Comparison of ENCODE assay signal across 30 cellular contexts in genomic region chr11:60206616-60207015, GRCh38. TPM values are rescaled to one million over a fixed set of nuclear protein-coding genes. Genes with fewer than 3 reads are reported as not detected.
DNase-seq lines count a peak whose midpoint lies in the region; ATAC-seq, FAIRE-seq and TF ChIP-seq lines count a peak whose summit lies in the region.
"Had no signal": no experiment of that assay in that cellular context is flagged by ENCODE, and none has a peak within 500 bp of the region (broad histone marks: within the 10 kb centered on the region; RNA-seq: fewer than 3 reads in every experiment).

No MANE protein-coding gene starts in this region.

- H3K4me3 ChIP-seq in body of pancreas, result no peak overlapping the region
- H3K4me3 ChIP-seq: GM23248, right lobe of liver, SJSA1, testis, uterus had no signal

- TF ChIP-seq CTCF in activated CD8-positive, alpha-beta T cell treated with anti-CD3 and anti-CD28 coated beads for 36 hours (IDR thresholded peaks at IDR 0.05), result no peak
- TF ChIP-seq CTCF in activated B cell treated with CpG ODN at 0.5 μM for 24 hours (IDR thresholded peaks at IDR 0.05) (no peak), body of pancreas (IDR thresholded peaks at IDR 0.05) (no peak)

- H3K27ac Mint-ChIP-seq in activated CD8-positive, alpha-beta T cell treated with anti-CD3 and anti-CD28 coated beads for 36 hours, result peak overlapping the region; percentile 5
- H3K27ac Mint-ChIP-seq in activated CD8-positive, alpha-beta T cell treated with anti-CD3 and anti-CD28 coated beads, Interleukin-2, amount 10 ng/mL, durations not matched to agents 7 days and 5 days, result no peak overlapping the region
- no peak overlapping the region for H3K27ac Mint-ChIP-seq in activated B cell treated with CpG ODN at 0.5 μM for 24 hours
- H3K27ac Mint-ChIP-seq in stimulated activated memory B cell treated with anti-CD40 and anti-IgM and Interleukin-4, amounts not matched to agents 10 μg/mL and 1 μg/mL and 100 μg/mL, for 72 hours, result no peak overlapping the region
- H3K27ac Mint-ChIP-seq: activated T-helper 2 cell treated with anti-CD3 and anti-CD28 coated beads, Interferon-gamma antibody, Interleukin-2, Interleukin-4, amounts not matched to agents 10 μg/mL and 5 μg/mL and 100 μg/mL, durations not matched to agents 14 hours and 24 hours and 36 hours; CD8-positive, alpha-beta T cell; immature natural killer cell; memory B cell had no signal

- ATAC-seq in activated CD8-positive, alpha-beta T cell treated with anti-CD3 and anti-CD28 coated beads for 36 hours, result peak; percentile 82
- ATAC-seq in activated CD8-positive, alpha-beta T cell treated with anti-CD3 and anti-CD28 coated beads, Interleukin-2, amount 10 ng/mL, durations not matched to agents 7 days and 5 days, result no peak
- ATAC-seq in activated B cell treated with CpG ODN at 0.5 μM for 24 hours (ENCODE audit: low read depth), result peak; percentile 57
- peak; percentile 81 for ATAC-seq in stimulated activated memory B cell treated with anti-CD40 and anti-IgM and Interleukin-4, amounts not matched to agents 10 μg/mL and 1 μg/mL and 100 μg/mL, for 72 hours
- ATAC-seq in body of pancreas, result no peak
- ATAC-seq: CD8-positive, alpha-beta T cell; HepG2; right lobe of liver had no signal

- CTCF ChIA-PET in activated CD8-positive, alpha-beta T cell treated with anti-CD3 and anti-CD28 coated beads for 36 hours (lab: Charles Lee), result no interaction called here
- CTCF ChIA-PET in activated CD8-positive, alpha-beta T cell treated with anti-CD3 and anti-CD28 coated beads, Interleukin-2, amount 10 ng/mL, durations not matched to agents 7 days and 5 days (lab: Charles Lee), result no interaction called here
- CTCF ChIA-PET in activated B cell treated with CpG ODN at 0.5 μM for 24 hours (lab: Charles Lee), result no interaction called here

- no peaks in the 10 kb centered on the region for H3K36me3 ChIP-seq in body of pancreas (replicated peaks in 1 of 2; ENCODE audit: insufficient read depth in 1 of 2, low read depth in 2 of 2)
- H3K36me3 ChIP-seq: right lobe of liver, SJSA1, uterus had no signal

- intact Hi-C loops in activated CD8-positive, alpha-beta T cell treated with anti-CD3 and anti-CD28 coated beads for 36 hours (cut with micrococcal nuclease), result no loop called here
- intact Hi-C loops in activated B cell treated with CpG ODN at 0.5 μM for 24 hours (cut with micrococcal nuclease), result no loop called here
- intact Hi-C loops in body of pancreas (cut with DNase I), result no loop called here

- peak; percentile 32 for DNase-seq in activated CD8-positive, alpha-beta T cell treated with anti-CD3 and anti-CD28 coated beads for 36 hours
- DNase-seq in activated CD8-positive, alpha-beta T cell treated with anti-CD3 and anti-CD28 coated beads, Interleukin-2, amount 10 ng/mL, durations not matched to agents 7 days and 5 days, result no peak
- DNase-seq in GM12892 (ENCODE audit: insufficient read length) (no peak), activated B cell treated with CpG ODN at 0.5 μM for 24 hours (no peak), body of pancreas (no peak), NCI-H526 treated with DMSO at 0.1 percent for 48 hours (lab: John Stamatoyannopoulos, UW) (no peak)
- no peak for DNase-seq in activated naive CD4-positive, alpha-beta T cell treated with Interleukin-2 at 50 U/mL for 16 hours
- DNase-seq: CD8-positive, alpha-beta T cell; cerebellar nuclear complex; DMS 273 treated with DMSO at 0.1 percent for 48 hours; GM23248; hypothalamus; immature natural killer cell; Karpas-422; NCI-H1436; NCI-H345; NCI-H774; right lobe of liver; RPMI8226; stimulated activated CD4-positive, alpha-beta T cell treated with anti-CD3 and anti-CD28 coated beads, Interleukin-4, amount 100 ng/mL, for 1 hour; stimulated activated naive CD4-positive, alpha-beta T cell; testis; uterus had no signal

- no peaks in the 10 kb centered on the region for H3K9me3 ChIP-seq in body of pancreas
- H3K9me3 ChIP-seq: right lobe of liver, SJSA1, testis, uterus had no signal

- no peak overlapping the region for H3K27ac ChIP-seq in body of pancreas
- H3K27ac ChIP-seq: GM23248, right lobe of liver, SJSA1, testis, uterus had no signal

- POLR2A ChIA-PET in activated CD8-positive, alpha-beta T cell treated with anti-CD3 and anti-CD28 coated beads for 36 hours (lab: Charles Lee), result no interaction called here
- POLR2A ChIA-PET in activated CD8-positive, alpha-beta T cell treated with anti-CD3 and anti-CD28 coated beads, Interleukin-2, amount 10 ng/mL, durations not matched to agents 7 days and 5 days (lab: Charles Lee), result no interaction called here
- POLR2A ChIA-PET in activated B cell treated with CpG ODN at 0.5 μM for 24 hours (lab: Charles Lee), result no interaction called here

- TF ChIP-seq POLR2A in GM12892 (IDR thresholded peaks at IDR 0.05; ENCODE audit: low read depth, low read length) (no peak), body of pancreas (IDR thresholded peaks at IDR 0.05) (no peak)

- H3K27me3 ChIP-seq in body of pancreas, result no peaks in the 10 kb centered on the region
- H3K27me3 ChIP-seq: right lobe of liver, testis, uterus had no signal

- no peaks in the 10 kb centered on the region for H3K4me1 ChIP-seq in body of pancreas
- H3K4me1 ChIP-seq: right lobe of liver, SJSA1, testis, uterus had no signal

- peak; percentile 94 for FAIRE-seq in GM12892 (lab: Jason Lieb, UNC)
- FAIRE-seq: A204.1, HepG2 had no signal

- H3K27me3 Mint-ChIP-seq in activated CD8-positive, alpha-beta T cell treated with anti-CD3 and anti-CD28 coated beads for 36 hours, result peaks cover 22% of the 10 kb centered on the region
- peaks cover 5% of the 10 kb centered on the region for H3K27me3 Mint-ChIP-seq in activated CD8-positive, alpha-beta T cell treated with anti-CD3 and anti-CD28 coated beads, Interleukin-2, amount 10 ng/mL, durations not matched to agents 7 days and 5 days (ENCODE audit: low read depth)
- no peaks in the 10 kb centered on the region for H3K27me3 Mint-ChIP-seq in activated B cell treated with CpG ODN at 0.5 μM for 24 hours
- no peaks in the 10 kb centered on the region for H3K27me3 Mint-ChIP-seq in stimulated activated memory B cell treated with anti-CD40 and anti-IgM and Interleukin-4, amounts not matched to agents 10 μg/mL and 1 μg/mL and 100 μg/mL, for 72 hours

- no peaks in the 10 kb centered on the region for H3K36me3 Mint-ChIP-seq in activated CD8-positive, alpha-beta T cell treated with anti-CD3 and anti-CD28 coated beads for 36 hours (ENCODE audit: low read depth)
- H3K36me3 Mint-ChIP-seq in activated CD8-positive, alpha-beta T cell treated with anti-CD3 and anti-CD28 coated beads, Interleukin-2, amount 10 ng/mL, durations not matched to agents 7 days and 5 days (ENCODE audit: low read depth), result no peaks in the 10 kb centered on the region
- H3K36me3 Mint-ChIP-seq in activated B cell treated with CpG ODN at 0.5 μM for 24 hours (ENCODE audit: low read depth), result no peaks in the 10 kb centered on the region
- H3K36me3 Mint-ChIP-seq in stimulated activated memory B cell treated with anti-CD40 and anti-IgM and Interleukin-4, amounts not matched to agents 10 μg/mL and 1 μg/mL and 100 μg/mL, for 72 hours, result no peaks in the 10 kb centered on the region
- H3K36me3 Mint-ChIP-seq: CD8-positive, alpha-beta T cell; immature natural killer cell; memory B cell had no signal

- H3K9me3 Mint-ChIP-seq in activated CD8-positive, alpha-beta T cell treated with anti-CD3 and anti-CD28 coated beads for 36 hours, result peaks cover 7% of the 10 kb centered on the region
- H3K9me3 Mint-ChIP-seq in activated CD8-positive, alpha-beta T cell treated with anti-CD3 and anti-CD28 coated beads, Interleukin-2, amount 10 ng/mL, durations not matched to agents 7 days and 5 days (ENCODE audit: insufficient read depth), result peaks cover 4% of the 10 kb centered on the region
- peaks cover 3% of the 10 kb centered on the region for H3K9me3 Mint-ChIP-seq in activated B cell treated with CpG ODN at 0.5 μM for 24 hours
- H3K9me3 Mint-ChIP-seq in stimulated activated memory B cell treated with anti-CD40 and anti-IgM and Interleukin-4, amounts not matched to agents 10 μg/mL and 1 μg/mL and 100 μg/mL, for 72 hours, result no peaks in the 10 kb centered on the region
- H3K9me3 Mint-ChIP-seq: memory B cell had no signal

- no peak overlapping the region for H3K4me3 Mint-ChIP-seq in activated CD8-positive, alpha-beta T cell treated with anti-CD3 and anti-CD28 coated beads for 36 hours
- H3K4me3 Mint-ChIP-seq in activated CD8-positive, alpha-beta T cell treated with anti-CD3 and anti-CD28 coated beads, Interleukin-2, amount 10 ng/mL, durations not matched to agents 7 days and 5 days, result no peak overlapping the region
- no peak overlapping the region for H3K4me3 Mint-ChIP-seq in activated B cell treated with CpG ODN at 0.5 μM for 24 hours
- no peak overlapping the region for H3K4me3 Mint-ChIP-seq in stimulated activated memory B cell treated with anti-CD40 and anti-IgM and Interleukin-4, amounts not matched to agents 10 μg/mL and 1 μg/mL and 100 μg/mL, for 72 hours
- H3K4me3 Mint-ChIP-seq: CD8-positive, alpha-beta T cell; immature natural killer cell; memory B cell had no signal

- WGBS in body of pancreas, 2 donors, result 79 to 95% methylated on average over 1 of the region's 1 CpG

- H3K4me1 Mint-ChIP-seq in activated CD8-positive, alpha-beta T cell treated with anti-CD3 and anti-CD28 coated beads for 36 hours (ENCODE audit: low read depth), result peaks cover 25% of the 10 kb centered on the region
- no peaks in the 10 kb centered on the region for H3K4me1 Mint-ChIP-seq in activated CD8-positive, alpha-beta T cell treated with anti-CD3 and anti-CD28 coated beads, Interleukin-2, amount 10 ng/mL, durations not matched to agents 7 days and 5 days (ENCODE audit: low read depth)
- H3K4me1 Mint-ChIP-seq in activated B cell treated with CpG ODN at 0.5 μM for 24 hours, result peaks cover 29% of the 10 kb centered on the region
- peaks cover 35% of the 10 kb centered on the region for H3K4me1 Mint-ChIP-seq in stimulated activated memory B cell treated with anti-CD40 and anti-IgM and Interleukin-4, amounts not matched to agents 10 μg/mL and 1 μg/mL and 100 μg/mL, for 72 hours
- H3K4me1 Mint-ChIP-seq: immature natural killer cell had no signal

RNA-seq across cellular contexts. Expression of gene MS4A6A, which starts 23.7 kb away (rescaled TPM):
- not detected for total RNA-seq in activated CD8-positive, alpha-beta T cell treated with anti-CD3 and anti-CD28 coated beads for 36 hours
- not detected for total RNA-seq in activated CD8-positive, alpha-beta T cell treated with anti-CD3 and anti-CD28 coated beads, Interleukin-2, amount 10 ng/mL, durations not matched to agents 7 days and 5 days
- 0.72 TPM for polyA plus RNA-seq in GM12892 (2012; ENCODE audit: missing spikeins)
- total RNA-seq in activated B cell treated with CpG ODN at 0.5 μM for 24 hours, result 0.22 TPM in 1 of 2 replicates, not detected in the other
- total RNA-seq in body of pancreas, result 10 to 100 TPM in 1 of 2 donors, 1 to 10 TPM in 1; 5.9 to 24.9 TPM
- total RNA-seq: activated T-helper 2 cell treated with anti-CD3 and anti-CD28 coated beads, Interferon-gamma antibody, Interleukin-2, Interleukin-4, amounts not matched to agents 10 μg/mL and 5 μg/mL and 100 μg/mL, durations not matched to agents 14 hours and 24 hours and 36 hours; CD8-positive, alpha-beta T cell; GM23248; HepG2; SJSA1 had no signal
- polyA plus RNA-seq: GM23248, HepG2, neural cell had no signal

RNA-seq across cellular contexts. Expression of gene MS4A4E, which starts 36.3 kb away (rescaled TPM):
- not detected for total RNA-seq in activated CD8-positive, alpha-beta T cell treated with anti-CD3 and anti-CD28 coated beads for 36 hours
- not detected for total RNA-seq in activated CD8-positive, alpha-beta T cell treated with anti-CD3 and anti-CD28 coated beads, Interleukin-2, amount 10 ng/mL, durations not matched to agents 7 days and 5 days
- polyA plus RNA-seq in GM12892 (2012; ENCODE audit: missing spikeins), result not detected
- total RNA-seq in activated B cell treated with CpG ODN at 0.5 μM for 24 hours (not detected in 2 replicates), body of pancreas (not detected)
- total RNA-seq: activated T-helper 2 cell treated with anti-CD3 and anti-CD28 coated beads, Interferon-gamma antibody, Interleukin-2, Interleukin-4, amounts not matched to agents 10 μg/mL and 5 μg/mL and 100 μg/mL, durations not matched to agents 14 hours and 24 hours and 36 hours; CD8-positive, alpha-beta T cell; GM23248; HepG2; SJSA1 had no signal
- polyA plus RNA-seq: GM23248, HepG2, immature natural killer cell, neural cell had no signal

Comparison
In these comparisons a context has a peak if more than half of its experiments do, and no peak if none do; other contexts are left out.
1. ATAC-seq: peak in activated CD8-positive, alpha-beta T cell treated with anti-CD3 and anti-CD28 coated beads for 36 hours (single experiment), activated B cell treated with CpG ODN at 0.5 μM for 24 hours (single experiment) and stimulated activated memory B cell treated with anti-CD40 and anti-IgM and Interleukin-4, amounts not matched to agents 10 μg/mL and 1 μg/mL and 100 μg/mL, for 72 hours (single experiment); none in activated CD8-positive, alpha-beta T cell treated with anti-CD3 and anti-CD28 coated beads, Interleukin-2, amount 10 ng/mL, durations not matched to agents 7 days and 5 days (single experiment) and body of pancreas (single experiment).